ENCODE assay signal across 22 cellular contexts in genomic region chr2:225637199-225637598, GRCh38.
DNase-seq lines count a peak whose midpoint lies in the region; TF ChIP-seq lines count a peak whose summit lies in the region.
"Had no signal": no experiment of that assay in that cellular context is flagged by ENCODE, and none has a peak within 500 bp of the region (broad histone marks: within the 10 kb centered on the region; RNA-seq: fewer than 3 reads in every experiment).

No MANE protein-coding gene starts in this region.

- DNase-seq in AG08395 (ENCODE audit: low spot score) = peak; percentile 22
- peak; percentile 14 for DNase-seq in EH (ENCODE audit: low read depth)
- DNase-seq in NCI-H69 (lab: John Stamatoyannopoulos, UW) = peak; percentile 11
- peak; percentile 17 to 58 for DNase-seq in foreskin fibroblast
- DNase-seq in kidney glomerular epithelial cell (lab: John Stamatoyannopoulos, UW) = no peak
- no peak for DNase-seq in NCI-H1105 (lab: John Stamatoyannopoulos, UW)
- no peak for DNase-seq in NOMO-1 treated with DMSO at 0.1 percent for 48 hours (lab: John Stamatoyannopoulos, UW; ENCODE audit: unreplicated experiment)
- no peak for DNase-seq in ACHN
- DNase-seq: activated CD4-positive, alpha-beta T cell treated with anti-CD3 and anti-CD28 coated beads for 48 hours; activated naive CD4-positive, alpha-beta T cell treated with anti-CD3 and anti-CD28 coated beads, Interleukin-2, amount 50 U/mL, for 16 hours; amniotic stem cell; brain microvascular endothelial cell; Caco-2; DND-41; esophagus squamous epithelium; H7; hypothalamus; immature natural killer cell; NCI-H526; stimulated activated naive B cell treated with anti-CD40 and anti-IgM and Interleukin-4, amounts not matched to agents 10 μg/mL and 1 μg/mL and 100 μg/mL, for 72 hours; SW 1271; T-helper 9 cell had no signal

- in situ Hi-C loops in ACHN (cut with HindIII; ENCODE audit: low pct_ligation_motif_present, low pct_unique_long_range_greater_than_20kb, low sequenced_read_pairs) = no loop called here

- no peak overlapping the region for H3K4me3 ChIP-seq in foreskin fibroblast (ENCODE audit: low read depth in 1 of 2, low read length in 2 of 2)
- H3K4me3 ChIP-seq: esophagus squamous epithelium had no signal

- no peak for TF ChIP-seq CTCF in foreskin fibroblast (IDR thresholded peaks at IDR 0.05; ENCODE audit: low read depth, low read length)

Comparison
In these comparisons a context has a peak if more than half of its experiments do, and no peak if none do; other contexts are left out.
1. DNase-seq: peak in AG08395 (single experiment), EH (single experiment), NCI-H69 (single experiment) and foreskin fibroblast (2 of 2); none in kidney glomerular epithelial cell (single experiment), NCI-H1105 (single experiment), NOMO-1 treated with DMSO at 0.1 percent for 48 hours (single experiment) and ACHN (single experiment).